ENCODE assay signal across 8 cellular contexts in the genomic region with DNA sequence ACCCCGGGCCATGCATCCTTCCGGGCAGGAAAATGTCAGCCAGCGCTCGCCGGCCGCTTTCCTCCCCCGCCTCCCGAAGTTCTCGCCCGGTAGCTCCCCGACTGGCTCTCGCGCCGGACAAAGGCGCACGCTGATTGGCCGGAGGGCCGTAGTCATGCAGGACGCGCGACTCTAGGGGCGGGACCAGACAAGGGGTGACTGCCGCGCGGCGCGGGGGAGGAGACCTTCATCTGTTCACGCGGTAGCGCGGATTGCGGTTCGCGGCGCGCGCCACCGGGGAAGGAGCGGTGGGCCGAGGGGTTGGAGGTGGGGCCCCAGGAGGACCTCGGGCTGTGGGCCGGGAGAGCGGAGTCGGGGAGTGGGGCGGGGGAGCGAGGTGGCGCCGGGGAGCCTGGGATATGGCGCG. TPM values are rescaled to one million over a fixed set of nuclear protein-coding genes. Genes with fewer than 3 reads are reported as not detected.
DNase-seq lines count a peak whose midpoint lies in the region; ATAC-seq and TF ChIP-seq lines count a peak whose summit lies in the region.

A gene (plus strand): TSS at position 221 of the 406 bp plus-strand sequence. CDS start 178 bp downstream, at position 399.

- TF ChIP-seq CTCF in fibroblast of pulmonary artery (IDR thresholded peaks at IDR 0.05; ENCODE audit: low read length, missing control alignments), result no peak

- peaks cover 17% of the 10 kb centered on the region for H3K4me1 ChIP-seq in HAP-1

- H3K4me1 Mint-ChIP-seq in natural killer cell treated with Interleukin-12 subunit alpha and Interleukin-12 subunit beta and Interleukin-15 and Interleukin-18, amount 100 ng/mL, for 72 hours (ENCODE audit: low read depth in 2 of 2), result peaks cover 11 to 16% of the 10 kb centered on the region in 2 donors

- H3K9me3 ChIP-seq in HAP-1 (no peaks in the 10 kb centered on the region; the same call in 1 of the 2 replicates), MG63 (no peaks in the 10 kb centered on the region)

- peak; percentile 100 for ATAC-seq in natural killer cell treated with Interleukin-12 subunit alpha and Interleukin-12 subunit beta and Interleukin-15 and Interleukin-18, amount 100 ng/mL, for 72 hours

- H3K4me3 ChIP-seq in HAP-1 (peak within 1 kb of the TSS; percentile 77), MG63 (peak within 1 kb of the TSS; percentile 71), fibroblast of pulmonary artery (replicated peaks; ENCODE audit: low read depth, low read length) (peak within 1 kb of the TSS; percentile 79)

- no peak within 1 kb of the TSS for H3K4me3 Mint-ChIP-seq in natural killer cell treated with Interleukin-12 subunit alpha and Interleukin-12 subunit beta and Interleukin-15 and Interleukin-18, amount 100 ng/mL, for 72 hours

- in situ Hi-C loops in G401 (cut with HindIII; ENCODE audit: low sequenced_read_pairs), result no loop called here
- in situ Hi-C loops in HAP-1 (cut with MboI; ENCODE audit: low sequenced_read_pairs), result no loop called here

- peaks cover 9% of the 10 kb centered on the region for H3K36me3 ChIP-seq in HAP-1 (replicated peaks)
- H3K36me3 ChIP-seq in MG63, result peaks cover 11% of the 10 kb centered on the region

- H3K27ac Mint-ChIP-seq in natural killer cell treated with Interleukin-12 subunit alpha and Interleukin-12 subunit beta and Interleukin-15 and Interleukin-18, amount 100 ng/mL, for 72 hours, result peak within 1 kb of the TSS; percentile 89 to 90

- H3K36me3 Mint-ChIP-seq in natural killer cell treated with Interleukin-12 subunit alpha and Interleukin-12 subunit beta and Interleukin-15 and Interleukin-18, amount 100 ng/mL, for 72 hours, result peaks cover 6% of the 10 kb centered on the region

- DNase-seq in G401 (ENCODE audit: low spot score) (peak; percentile 96), HAP-1 (ENCODE audit: low spot score in 2 of 2) (peak; percentile 97 to 99), MG63 (peak; percentile 99), SHP77 (lab: John Stamatoyannopoulos, UW) (peak; percentile 97 to 98), fibroblast of pulmonary artery (ENCODE audit: low read depth) (peak; percentile 96)
- DNase-seq in activated T-helper 9 cell treated with anti-CD3 and anti-CD28 coated beads, Interleukin-2, amount 50 U/mL, for 16 hours (ENCODE audit: low read depth), result peak; percentile 90
- DNase-seq in natural killer cell treated with Interleukin-12 subunit alpha and Interleukin-12 subunit beta and Interleukin-15 and Interleukin-18, amount 100 ng/mL, for 72 hours (ENCODE audit: low spot score), result peak; percentile 99
- peak; percentile 95 for DNase-seq in stimulated activated naive CD4-positive, alpha-beta T cell treated with Interleukin-2 at 50 U/mL for 16 hours (lab: John Stamatoyannopoulos, UW)

- no peaks in the 10 kb centered on the region for H3K27me3 ChIP-seq in HAP-1 (ENCODE audit: low read depth)
- no peaks in the 10 kb centered on the region for H3K27me3 ChIP-seq in MG63

- no peaks in the 10 kb centered on the region for H3K9me3 Mint-ChIP-seq in natural killer cell treated with Interleukin-12 subunit alpha and Interleukin-12 subunit beta and Interleukin-15 and Interleukin-18, amount 100 ng/mL, for 72 hours

- no peaks in the 10 kb centered on the region for H3K27me3 Mint-ChIP-seq in natural killer cell treated with Interleukin-12 subunit alpha and Interleukin-12 subunit beta and Interleukin-15 and Interleukin-18, amount 100 ng/mL, for 72 hours

RNA-seq across cellular contexts. Expression of the gene that starts here (rescaled TPM):
- total RNA-seq in G401 (2014; rRNA removed; shearing (Covaris generic)), result 17.0 and 20.3 TPM in 2 replicates
- 4.5 and 9.3 TPM in 2 replicates for total RNA-seq in MG63 (2014; rRNA removed; shearing (Covaris generic); ENCODE audit: low replicate concordance)
- total RNA-seq in natural killer cell treated with Interleukin-12 subunit alpha and Interleukin-12 subunit beta and Interleukin-15 and Interleukin-18, amount 100 ng/mL, for 72 hours, result 10 to 100 TPM; 15.6 to 22.1 TPM

Comparison
In these comparisons a context has a peak if more than half of its experiments do, and no peak if none do; other contexts are left out.
1. Peak in every context shown above with its lines: DNase-seq, ATAC-seq and H3K4me3 ChIP-seq.